18 cellular contexts compared by ENCODE assay signal in genomic region chr17:8474826-8475225, GRCh38.
"Had no signal": no experiment of that assay in that cellular context is flagged by ENCODE, and none has a peak within 500 bp of the region (broad histone marks: within the 10 kb centered on the region; RNA-seq: fewer than 3 reads in every experiment).

No MANE protein-coding gene starts in this region.

- H3K27ac Mint-ChIP-seq: activated CD4-positive, alpha-beta T cell treated with anti-CD3 and anti-CD28 coated beads for 36 hours; activated CD8-positive, alpha-beta T cell treated with anti-CD3 and anti-CD28 coated beads for 36 hours; activated naive CD4-positive, alpha-beta T cell treated with anti-CD3 and anti-CD28 coated beads, Interleukin-2, amount 10 ng/mL, durations not matched to agents 7 days and 5 days; activated T-helper 17 cell treated with anti-CD3 and anti-CD28 coated beads, Interleukin-2, amount 50 U/mL, for 72 hours; memory B cell; stimulated activated naive B cell treated with anti-CD40 and anti-IgM and Interleukin-4, amounts not matched to agents 10 μg/mL and 1 μg/mL and 100 μg/mL, for 72 hours; T-cell had no signal

- ATAC-seq: activated CD4-positive, alpha-beta T cell treated with anti-CD3 and anti-CD28 coated beads for 36 hours; activated CD8-positive, alpha-beta T cell treated with anti-CD3 and anti-CD28 coated beads for 36 hours; activated T-helper 17 cell treated with anti-CD3 and anti-CD28 coated beads, Interleukin-2, amount 50 U/mL, for 72 hours; left lung; stimulated activated naive B cell treated with anti-CD40 and anti-IgM and Interleukin-4, amounts not matched to agents 10 μg/mL and 1 μg/mL and 100 μg/mL, for 72 hours; T-cell had no signal

- DNase-seq: activated CD4-positive, alpha-beta T cell treated with anti-CD3 and anti-CD28 coated beads for 36 hours; activated CD8-positive, alpha-beta T cell treated with anti-CD3 and anti-CD28 coated beads for 36 hours; activated naive CD4-positive, alpha-beta T cell treated with anti-CD3 and anti-CD28 coated beads, Interleukin-2, amount 10 ng/mL, durations not matched to agents 7 days and 5 days; brain microvascular endothelial cell; esophagus squamous epithelium; foreskin fibroblast; left lung; posterior cingulate gyrus; stimulated activated naive B cell treated with anti-CD40 and anti-IgM and Interleukin-4, amounts not matched to agents 10 μg/mL and 1 μg/mL and 100 μg/mL, for 72 hours; substantia nigra; T-cell; transverse colon had no signal

- H3K4me1 Mint-ChIP-seq: activated CD4-positive, alpha-beta T cell treated with anti-CD3 and anti-CD28 coated beads for 36 hours; activated naive CD4-positive, alpha-beta T cell treated with anti-CD3 and anti-CD28 coated beads, Interleukin-2, amount 10 ng/mL, durations not matched to agents 7 days and 5 days; activated T-helper 17 cell treated with anti-CD3 and anti-CD28 coated beads, Interleukin-2, amount 50 U/mL, for 72 hours; memory B cell; stimulated activated naive B cell treated with anti-CD40 and anti-IgM and Interleukin-4, amounts not matched to agents 10 μg/mL and 1 μg/mL and 100 μg/mL, for 72 hours had no signal

- H3K9me3 Mint-ChIP-seq: activated CD8-positive, alpha-beta T cell treated with anti-CD3 and anti-CD28 coated beads for 36 hours; activated naive CD4-positive, alpha-beta T cell treated with anti-CD3 and anti-CD28 coated beads, Interleukin-2, amount 10 ng/mL, durations not matched to agents 7 days and 5 days; activated T-helper 17 cell treated with anti-CD3 and anti-CD28 coated beads, Interleukin-2, amount 50 U/mL, for 72 hours; memory B cell; stimulated activated naive B cell treated with anti-CD40 and anti-IgM and Interleukin-4, amounts not matched to agents 10 μg/mL and 1 μg/mL and 100 μg/mL, for 72 hours; T-cell had no signal

- H3K4me3 Mint-ChIP-seq: activated CD4-positive, alpha-beta T cell treated with anti-CD3 and anti-CD28 coated beads for 36 hours; activated CD8-positive, alpha-beta T cell treated with anti-CD3 and anti-CD28 coated beads for 36 hours; activated naive CD4-positive, alpha-beta T cell treated with anti-CD3 and anti-CD28 coated beads, Interleukin-2, amount 10 ng/mL, durations not matched to agents 7 days and 5 days; activated T-helper 17 cell treated with anti-CD3 and anti-CD28 coated beads, Interleukin-2, amount 50 U/mL, for 72 hours; memory B cell; stimulated activated naive B cell treated with anti-CD40 and anti-IgM and Interleukin-4, amounts not matched to agents 10 μg/mL and 1 μg/mL and 100 μg/mL, for 72 hours; T-cell had no signal

- H3K27me3 Mint-ChIP-seq: activated CD4-positive, alpha-beta T cell treated with anti-CD3 and anti-CD28 coated beads for 36 hours; activated CD8-positive, alpha-beta T cell treated with anti-CD3 and anti-CD28 coated beads for 36 hours; activated naive CD4-positive, alpha-beta T cell treated with anti-CD3 and anti-CD28 coated beads, Interleukin-2, amount 10 ng/mL, durations not matched to agents 7 days and 5 days; activated T-helper 17 cell treated with anti-CD3 and anti-CD28 coated beads, Interleukin-2, amount 50 U/mL, for 72 hours; memory B cell; stimulated activated naive B cell treated with anti-CD40 and anti-IgM and Interleukin-4, amounts not matched to agents 10 μg/mL and 1 μg/mL and 100 μg/mL, for 72 hours; T-cell had no signal

- H3K27ac ChIP-seq: adrenal gland, brain microvascular endothelial cell, esophagus squamous epithelium, left lung, right atrium auricular region, SK-N-MC, transverse colon, VCaP had no signal
